In the genomic region with DNA sequence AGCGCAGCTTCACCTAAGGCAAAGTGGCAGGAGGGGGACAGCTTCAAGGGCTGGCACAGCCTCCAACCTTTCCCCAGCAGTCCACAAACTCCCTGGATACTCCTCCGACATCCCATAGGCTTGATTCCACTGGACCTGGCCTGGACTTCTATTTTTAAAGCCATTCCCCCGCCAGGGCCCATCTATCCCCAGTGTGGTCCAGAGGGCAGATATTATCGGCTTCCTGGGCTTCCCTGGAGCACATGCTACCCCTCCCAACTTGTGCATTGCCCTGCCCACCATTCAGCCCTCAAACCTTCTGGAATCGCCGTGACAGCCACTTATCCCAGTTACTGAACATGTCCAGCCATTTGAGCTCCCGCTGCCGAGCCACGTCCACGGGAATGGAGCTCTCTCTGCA, we compare ENCODE assay signal across 18 cellular contexts. TPM values are rescaled to one million over a fixed set of nuclear protein-coding genes. Genes with fewer than 3 reads are reported as not detected.
DNase-seq lines count a peak whose midpoint lies in the region; ATAC-seq and TF ChIP-seq lines count a peak whose summit lies in the region.
"Had no signal": no experiment of that assay in that cellular context is flagged by ENCODE, and none has a peak within 500 bp of the region (broad histone marks: within the 10 kb centered on the region; RNA-seq: fewer than 3 reads in every experiment).

No MANE protein-coding gene starts in this region.

- peaks cover 41% of the 10 kb centered on the region for H3K36me3 Mint-ChIP-seq in activated naive CD8-positive, alpha-beta T cell treated with anti-CD3 and anti-CD28 coated beads, Interleukin-2, amount 10 ng/mL, durations not matched to agents 7 days and 5 days
- H3K36me3 Mint-ChIP-seq in activated naive CD8-positive, alpha-beta T cell treated with anti-CD3 and anti-CD28 coated beads for 36 hours = peaks cover 20% of the 10 kb centered on the region
- H3K36me3 Mint-ChIP-seq in CD4-positive, CD25-positive, alpha-beta regulatory T cell = peaks cover 29% of the 10 kb centered on the region
- H3K36me3 Mint-ChIP-seq in T-helper 17 cell (ENCODE audit: low read depth) (peaks cover 15% of the 10 kb centered on the region), neural crest cell (ENCODE audit: low read depth) (peaks cover 7% of the 10 kb centered on the region)

- ATAC-seq in activated naive CD8-positive, alpha-beta T cell treated with anti-CD3 and anti-CD28 coated beads, Interleukin-2, amount 10 ng/mL, durations not matched to agents 7 days and 5 days (ENCODE audit: low read depth) = no peak
- ATAC-seq in CD4-positive, CD25-positive, alpha-beta regulatory T cell (ENCODE audit: low read depth in 2 of 2) = no peak
- ATAC-seq in T-helper 17 cell (no peak), HG02623 (IDR thresholded peaks at IDR 0.05; ENCODE audit: unreplicated experiment) (no peak), GM19467 (IDR thresholded peaks at IDR 0.05; ENCODE audit: unreplicated experiment) (no peak)

- no peaks in the 10 kb centered on the region for H3K9me3 ChIP-seq in CD4-positive, CD25-positive, alpha-beta regulatory T cell (ENCODE audit: control insufficient read depth in 2 of 2, low read length in 2 of 2)
- H3K9me3 ChIP-seq in T-helper 17 cell (ENCODE audit: control insufficient read depth, low read length, poor library complexity, severe bottlenecking) = no peaks in the 10 kb centered on the region

- H3K4me3 Mint-ChIP-seq in activated naive CD8-positive, alpha-beta T cell treated with anti-CD3 and anti-CD28 coated beads, Interleukin-2, amount 10 ng/mL, durations not matched to agents 7 days and 5 days = no peak overlapping the region
- no peak overlapping the region for H3K4me3 Mint-ChIP-seq in activated naive CD8-positive, alpha-beta T cell treated with anti-CD3 and anti-CD28 coated beads for 36 hours
- peak overlapping the region in 1 of 4 donors; percentile 26 for H3K4me3 Mint-ChIP-seq in CD4-positive, CD25-positive, alpha-beta regulatory T cell
- H3K4me3 Mint-ChIP-seq in T-helper 17 cell (no peak overlapping the region), neural crest cell (peak overlapping the region; percentile 41)

- DNase-seq in activated naive CD8-positive, alpha-beta T cell treated with anti-CD3 and anti-CD28 coated beads, Interleukin-2, amount 10 ng/mL, durations not matched to agents 7 days and 5 days = no peak
- DNase-seq in activated naive CD8-positive, alpha-beta T cell treated with anti-CD3 and anti-CD28 coated beads for 36 hours = no peak
- DNase-seq in CD4-positive, CD25-positive, alpha-beta regulatory T cell = no peak
- DNase-seq in T-helper 17 cell (no peak), neural crest cell (ENCODE audit: low read depth, low spot score) (no peak), GM19238 (ENCODE audit: insufficient read length, low spot score) (no peak)
- DNase-seq: DMS53, H7, Karpas-422, MM.1S, NCI-H1092 treated with DMSO at 0.1 percent for 48 hours, NCI-H1694, NCI-H2107, NCI-H2227 treated with DMSO at 0.1 percent for 48 hours, NCI-H524 had no signal

- no peak overlapping the region for H3K27ac ChIP-seq in CD4-positive, CD25-positive, alpha-beta regulatory T cell (ENCODE audit: insufficient read depth, low read length, poor library complexity, severe bottlenecking)

- H3K9me3 Mint-ChIP-seq in activated naive CD8-positive, alpha-beta T cell treated with anti-CD3 and anti-CD28 coated beads, Interleukin-2, amount 10 ng/mL, durations not matched to agents 7 days and 5 days = no peaks in the 10 kb centered on the region
- H3K9me3 Mint-ChIP-seq in activated naive CD8-positive, alpha-beta T cell treated with anti-CD3 and anti-CD28 coated beads for 36 hours = no peaks in the 10 kb centered on the region
- H3K9me3 Mint-ChIP-seq in CD4-positive, CD25-positive, alpha-beta regulatory T cell = no peaks in the 10 kb centered on the region
- no peaks in the 10 kb centered on the region for H3K9me3 Mint-ChIP-seq in neural crest cell

- POLR2A ChIA-PET in activated naive CD8-positive, alpha-beta T cell treated with anti-CD3 and anti-CD28 coated beads, Interleukin-2, amount 10 ng/mL, durations not matched to agents 7 days and 5 days (lab: Charles Lee) = interaction anchor here (2.0 kb wide), 1 partner anchor 10 kb away, joined by 5 read pairs; a partner anchor contains a TSS

- H3K27ac Mint-ChIP-seq in activated naive CD8-positive, alpha-beta T cell treated with anti-CD3 and anti-CD28 coated beads, Interleukin-2, amount 10 ng/mL, durations not matched to agents 7 days and 5 days = peak overlapping the region; percentile 19
- H3K27ac Mint-ChIP-seq in activated naive CD8-positive, alpha-beta T cell treated with anti-CD3 and anti-CD28 coated beads for 36 hours = no peak overlapping the region
- H3K27ac Mint-ChIP-seq in CD4-positive, CD25-positive, alpha-beta regulatory T cell = peak overlapping the region in 2 of 3 donors; percentile 58 to 85
- H3K27ac Mint-ChIP-seq in T-helper 17 cell (peak overlapping the region; percentile 53), neural crest cell (ENCODE audit: unreplicated experiment) (peak overlapping the region; percentile 30)

- peaks cover 34% of the 10 kb centered on the region for H3K4me1 ChIP-seq in CD4-positive, CD25-positive, alpha-beta regulatory T cell (ENCODE audit: control insufficient read depth, insufficient read depth, low read length, poor library complexity, severe bottlenecking)

- no peak for TF ChIP-seq CTCF in neural crest cell (conservative IDR thresholded peaks at IDR 0.05)

- H3K36me3 ChIP-seq in CD4-positive, CD25-positive, alpha-beta regulatory T cell (ENCODE audit: control insufficient read depth, insufficient read depth, low read length) = peaks cover 23% of the 10 kb centered on the region

- no peaks in the 10 kb centered on the region for H3K27me3 Mint-ChIP-seq in activated naive CD8-positive, alpha-beta T cell treated with anti-CD3 and anti-CD28 coated beads, Interleukin-2, amount 10 ng/mL, durations not matched to agents 7 days and 5 days
- H3K27me3 Mint-ChIP-seq in activated naive CD8-positive, alpha-beta T cell treated with anti-CD3 and anti-CD28 coated beads for 36 hours = no peaks in the 10 kb centered on the region
- H3K27me3 Mint-ChIP-seq in CD4-positive, CD25-positive, alpha-beta regulatory T cell = no peaks in the 10 kb centered on the region
- H3K27me3 Mint-ChIP-seq in T-helper 17 cell (no peaks in the 10 kb centered on the region), neural crest cell (ENCODE audit: low read depth) (no peaks in the 10 kb centered on the region)

- no peaks in the 10 kb centered on the region for H3K27me3 ChIP-seq in CD4-positive, CD25-positive, alpha-beta regulatory T cell (ENCODE audit: control insufficient read depth, insufficient read depth, low read length)

- H3K4me1 Mint-ChIP-seq in activated naive CD8-positive, alpha-beta T cell treated with anti-CD3 and anti-CD28 coated beads, Interleukin-2, amount 10 ng/mL, durations not matched to agents 7 days and 5 days = peaks cover 45% of the 10 kb centered on the region
- H3K4me1 Mint-ChIP-seq in activated naive CD8-positive, alpha-beta T cell treated with anti-CD3 and anti-CD28 coated beads for 36 hours = peaks cover 26% of the 10 kb centered on the region
- peaks cover 6 to 48% (median 37%) of the 10 kb centered on the region in 4 donors for H3K4me1 Mint-ChIP-seq in CD4-positive, CD25-positive, alpha-beta regulatory T cell
- peaks cover 39% of the 10 kb centered on the region for H3K4me1 Mint-ChIP-seq in T-helper 17 cell
- H3K4me1 Mint-ChIP-seq in neural crest cell = peaks cover 37% of the 10 kb centered on the region

- H3K4me3 ChIP-seq in CD4-positive, CD25-positive, alpha-beta regulatory T cell (ENCODE audit: low read depth, low read length) = no peak overlapping the region

RNA-seq across cellular contexts. Expression of a gene that starts 5.1 kb away (rescaled TPM):
- total RNA-seq in activated naive CD8-positive, alpha-beta T cell treated with anti-CD3 and anti-CD28 coated beads, Interleukin-2, amount 10 ng/mL, durations not matched to agents 7 days and 5 days = 10 to 100 TPM; 63.6 to 69.8 TPM
- 10 to 100 TPM; 43.2 to 45.7 TPM for total RNA-seq in activated naive CD8-positive, alpha-beta T cell treated with anti-CD3 and anti-CD28 coated beads for 36 hours
- total RNA-seq in CD4-positive, CD25-positive, alpha-beta regulatory T cell = 32.2 TPM
- polyA plus RNA-seq in CD4-positive, CD25-positive, alpha-beta regulatory T cell = 10 to 100 TPM in 1 of 4 donors, 1 to 10 TPM in 3; 7.1 to 11.7 (median 8.2) TPM
- total RNA-seq in T-helper 17 cell (10 to 100 TPM; 27.4 to 28.8 TPM), neural crest cell (39.7 and 45.6 TPM in 2 replicates)

RNA-seq across cellular contexts. Expression of a gene that starts 9.4 kb away (rescaled TPM):
- 1 to 10 TPM in 1 of 2 experiments, not detected in 1; 1.7 TPM for total RNA-seq in activated naive CD8-positive, alpha-beta T cell treated with anti-CD3 and anti-CD28 coated beads, Interleukin-2, amount 10 ng/mL, durations not matched to agents 7 days and 5 days
- total RNA-seq in activated naive CD8-positive, alpha-beta T cell treated with anti-CD3 and anti-CD28 coated beads for 36 hours = 1 to 10 TPM; 1.2 to 1.5 TPM
- total RNA-seq in CD4-positive, CD25-positive, alpha-beta regulatory T cell = 4.1 TPM
- polyA plus RNA-seq in CD4-positive, CD25-positive, alpha-beta regulatory T cell = 1 to 10 TPM in 1 of 4 donors, not detected in 3; 1.7 TPM
- total RNA-seq in T-helper 17 cell (1 to 10 TPM in 1 of 2 donors, not detected in 1; 1.8 TPM), neural crest cell (not detected in 2 replicates)
- total RNA-seq: A673, H7 had no signal

RNA-seq across cellular contexts. Expression of a gene that starts 10.1 kb away (rescaled TPM):
- total RNA-seq in activated naive CD8-positive, alpha-beta T cell treated with anti-CD3 and anti-CD28 coated beads, Interleukin-2, amount 10 ng/mL, durations not matched to agents 7 days and 5 days = 10 to 100 TPM; 71.3 to 72.5 TPM
- total RNA-seq in activated naive CD8-positive, alpha-beta T cell treated with anti-CD3 and anti-CD28 coated beads for 36 hours = 10 to 100 TPM; 60.7 to 66.8 TPM
- 46.7 TPM for total RNA-seq in CD4-positive, CD25-positive, alpha-beta regulatory T cell
- 10 to 100 TPM; 33.5 to 42.1 (median 37.2) TPM for polyA plus RNA-seq in CD4-positive, CD25-positive, alpha-beta regulatory T cell
- total RNA-seq in T-helper 17 cell = 10 to 100 TPM; 35.5 to 44.8 TPM
- 74.8 and 85.2 TPM in 2 replicates for total RNA-seq in neural crest cell

RNA-seq across cellular contexts. Expression of a gene that starts 17.2 kb away (rescaled TPM):
- total RNA-seq in activated naive CD8-positive, alpha-beta T cell treated with anti-CD3 and anti-CD28 coated beads, Interleukin-2, amount 10 ng/mL, durations not matched to agents 7 days and 5 days = 100 to 1,000 TPM; 293 to 318 TPM
- 100 to 1,000 TPM; 162 to 163 TPM for total RNA-seq in activated naive CD8-positive, alpha-beta T cell treated with anti-CD3 and anti-CD28 coated beads for 36 hours
- 198 TPM for total RNA-seq in CD4-positive, CD25-positive, alpha-beta regulatory T cell
- polyA plus RNA-seq in CD4-positive, CD25-positive, alpha-beta regulatory T cell = 100 to 1,000 TPM; 157 to 205 (median 170) TPM
- 100 to 1,000 TPM; 192 to 220 TPM for total RNA-seq in T-helper 17 cell
- 2.3 and 2.9 TPM in 2 replicates for total RNA-seq in neural crest cell

RNA-seq across cellular contexts. Expression of a gene that starts 30.0 kb away (rescaled TPM):
- 10 to 100 TPM; 14.4 to 15.5 TPM for total RNA-seq in activated naive CD8-positive, alpha-beta T cell treated with anti-CD3 and anti-CD28 coated beads, Interleukin-2, amount 10 ng/mL, durations not matched to agents 7 days and 5 days
- total RNA-seq in activated naive CD8-positive, alpha-beta T cell treated with anti-CD3 and anti-CD28 coated beads for 36 hours = 10 to 100 TPM in 1 of 2 experiments, 1 to 10 TPM in 1; 9.5 to 10.2 TPM
- total RNA-seq in CD4-positive, CD25-positive, alpha-beta regulatory T cell = 6.0 TPM
- polyA plus RNA-seq in CD4-positive, CD25-positive, alpha-beta regulatory T cell = 1 to 10 TPM; 4.5 to 8.0 (median 6.7) TPM
- 1 to 10 TPM; 6.2 to 6.7 TPM for total RNA-seq in T-helper 17 cell
- 59.9 and 60.9 TPM in 2 replicates for total RNA-seq in neural crest cell
